Comparison of ENCODE assay signal across 8 cellular contexts in genomic region chr17:7583253-7584109, GRCh38. TPM values are rescaled to one million over a fixed set of nuclear protein-coding genes. Genes with fewer than 3 reads are reported as not detected.
A peak's percentile ranks its signal among the peaks of the same experiment; 100 is the strongest.
DNase-seq lines count a peak whose midpoint lies in the region; ATAC-seq, FAIRE-seq and TF ChIP-seq lines count a peak whose summit lies in the region.

TSS of gene MPDU1 (plus strand) at chr17:7583852. CDS start at chr17:7583863, 11 bp downstream.

- in situ Hi-C loops in GM13976 (cut with MboI; ENCODE audit: low sequenced_read_pairs, unreplicated experiment): no loop called here

- intact Hi-C loops in left ventricle myocardium superior (cut with micrococcal nuclease) (no loop called here), psoas muscle (cut with DNase I) (loop anchor here in 1 of 2 donors (5.0 to 10.0 kb wide), 2 partner anchors 104 to 349 kb away; partner anchors contain the start of genes DVL2, PHF23, TP53 and WRAP53)

- TF ChIP-seq CTCF in GM13976 (IDR thresholded peaks at IDR 0.05; ENCODE audit: borderline replicate concordance, control extremely low read depth, extremely low read depth, insufficient read depth, missing control alignments): no peak
- no peak for TF ChIP-seq CTCF in psoas muscle (IDR thresholded peaks at IDR 0.05)

- peaks cover 42% of the 10 kb centered on the region for H3K4me1 ChIP-seq in psoas muscle

- DNase-seq in GM13976 (ENCODE audit: low spot score): peak; percentile 94
- peak; percentile 76 to 90 for DNase-seq in NCI-H187 (lab: John Stamatoyannopoulos, UW)
- peak; percentile 83 to 97 (median 91) for DNase-seq in T-helper 2 cell
- peak; percentile 98 for DNase-seq in left ventricle myocardium superior
- peak; percentile 98 to 99 for DNase-seq in psoas muscle
- peak; percentile 87 for DNase-seq in urothelium cell line (ENCODE audit: low spot score)

- H3K9me3 ChIP-seq in psoas muscle: no peaks in the 10 kb centered on the region

- FAIRE-seq in urothelium cell line (lab: Jason Lieb, UNC): no peak

- H3K4me3 ChIP-seq in psoas muscle: peak within 1 kb of the TSS; percentile 78

- ATAC-seq in HG02870 (IDR thresholded peaks at IDR 0.05; ENCODE audit: unreplicated experiment) (peak; percentile 70), left ventricle myocardium superior (peak; percentile 88), psoas muscle (peak; percentile 81 to 87 (median 82))

- peaks cover 0 to 32% of the 10 kb centered on the region in 2 donors for H3K36me3 ChIP-seq in psoas muscle (ENCODE audit: insufficient read depth in 1 of 2, low read depth in 1 of 2)

- 13 to 15% (median 13%) methylated on average over 67 to 69 of the region's 69 CpGs for WGBS in psoas muscle, 3 donors

- H3K27me3 ChIP-seq in psoas muscle (ENCODE audit: insufficient read depth in 3 of 3, low read length in 2 of 3): no peaks in the 10 kb centered on the region

- H3K27ac ChIP-seq in angular gyrus (ENCODE audit: low read depth, low read length): peak within 1 kb of the TSS; percentile 99
- H3K27ac ChIP-seq in psoas muscle: peak within 1 kb of the TSS; percentile 89

RNA-seq across cellular contexts. Expression of gene MPDU1, which starts in this region (rescaled TPM):
- total RNA-seq in left ventricle myocardium superior (28.0 TPM), psoas muscle (10 to 100 TPM; 19.3 to 40.6 (median 34.1) TPM)
- polyA plus RNA-seq in psoas muscle: 100 to 1,000 TPM in 1 of 3 donors, 10 to 100 TPM in 2; 53.6 to 147 (median 77.8) TPM

Comparison
In these comparisons a context has a peak if more than half of its experiments do, and no peak if none do; other contexts are left out.
1. Peak in every context shown above with its lines: DNase-seq, ATAC-seq, H3K4me3 ChIP-seq and H3K27ac ChIP-seq.